Comparison of ENCODE assay signal across 1 cellular context in the genomic region with DNA sequence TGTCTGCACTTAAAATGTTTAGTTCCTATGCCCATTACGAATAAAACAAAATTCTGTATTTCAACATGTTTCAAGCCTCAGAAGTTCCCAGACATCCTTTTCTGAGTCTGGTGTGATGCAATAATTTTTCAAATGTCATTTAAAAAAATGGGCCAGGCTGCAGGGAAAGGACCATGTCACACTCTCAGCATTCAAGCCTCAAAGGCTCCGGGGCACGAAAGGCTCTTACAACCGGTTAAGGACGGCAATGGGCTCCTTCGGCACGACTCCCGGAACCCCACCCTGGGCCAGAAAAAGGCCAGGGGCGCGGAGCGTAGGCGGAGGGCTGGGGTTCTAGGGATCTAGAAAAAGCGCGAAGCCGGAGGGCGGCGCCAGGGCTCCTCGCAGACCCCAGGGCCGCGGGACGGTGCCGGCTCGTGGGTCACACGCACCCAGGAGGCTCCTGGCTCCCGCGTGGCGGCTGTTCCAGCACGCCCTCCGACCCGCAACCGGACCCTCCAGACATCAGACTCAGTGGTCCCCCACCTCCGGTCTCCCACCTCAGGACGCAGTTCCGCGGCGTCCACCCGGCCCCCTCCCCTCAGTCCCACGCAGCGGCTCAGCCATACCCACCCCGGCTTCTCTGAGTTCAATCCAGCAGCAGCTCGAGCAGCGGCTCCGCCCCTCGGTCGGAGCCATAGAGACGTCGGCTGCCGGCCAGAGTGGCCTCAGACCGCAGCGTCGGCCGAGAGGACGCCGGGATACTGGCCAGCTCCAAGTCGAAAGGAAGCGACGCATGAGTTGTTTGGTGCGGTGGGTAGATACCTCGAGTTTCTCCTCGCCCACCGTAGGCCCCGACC.
A peak's percentile ranks its signal among the peaks of the same experiment; 100 is the strongest.
TF ChIP-seq lines count a peak whose summit lies in the region.

TSS of gene TMEM267 (minus strand) at position 656 of the 839 bp plus-strand sequence. CDS start 29,896 bp downstream, outside the sequence.

TF ChIP-seq in HepG2, 621 proteins besides CTCF, POLR2A, EP300 and RAD21 (continued from another document and continues in another):
- TF ChIP-seq ZHX2 (IDR thresholded peaks at IDR 0.05; ENCODE audit: low read depth) = 0 out of 2 replicates have a peak, but pooled peaks have one; percentile 49
- no peak; the same call in 1 of the 2 replicates for TF ChIP-seq ZHX2 (CRISPR knock-in tag; IDR thresholded peaks at IDR 0.05; ENCODE audit: borderline replicate concordance)
- 0 out of 2 replicates have a peak, but pooled peaks have one; percentile 9 for TF ChIP-seq WIZ (CRISPR knock-in tag; IDR thresholded peaks at IDR 0.05)
- TF ChIP-seq NR2C2 (CRISPR knock-in tag; IDR thresholded peaks at IDR 0.05; ENCODE audit: borderline replicate concordance) = peak; percentile 64
- no peak for TF ChIP-seq ZNF30 (CRISPR knock-in tag; IDR thresholded peaks at IDR 0.05)
- TF ChIP-seq PAX8 (CRISPR knock-in tag; IDR thresholded peaks at IDR 0.05; ENCODE audit: borderline replicate concordance) = no peak
- TF ChIP-seq ZBTB7B (CRISPR knock-in tag; IDR thresholded peaks at IDR 0.05) = peak; percentile 75; the same call in 1 of the 2 replicates
- no peak for TF ChIP-seq GATA4 (IDR thresholded peaks at IDR 0.05; ENCODE audit: borderline replicate concordance, low read depth)
- no peak for TF ChIP-seq ZNF10 (CRISPR knock-in tag; IDR thresholded peaks at IDR 0.05; ENCODE audit: borderline replicate concordance, low read depth)
- no peak for TF ChIP-seq ZNF17 (CRISPR knock-in tag; IDR thresholded peaks at IDR 0.05)
- peak; percentile 79 for TF ChIP-seq CSRNP1 (CRISPR knock-in tag; IDR thresholded peaks at IDR 0.05)
- no peak for TF ChIP-seq ZNF34 (CRISPR knock-in tag; IDR thresholded peaks at IDR 0.05; ENCODE audit: borderline replicate concordance)
- no peak for TF ChIP-seq ISX (CRISPR knock-in tag; conservative IDR thresholded peaks at IDR 0.05)
- TF ChIP-seq, protein P1, sequence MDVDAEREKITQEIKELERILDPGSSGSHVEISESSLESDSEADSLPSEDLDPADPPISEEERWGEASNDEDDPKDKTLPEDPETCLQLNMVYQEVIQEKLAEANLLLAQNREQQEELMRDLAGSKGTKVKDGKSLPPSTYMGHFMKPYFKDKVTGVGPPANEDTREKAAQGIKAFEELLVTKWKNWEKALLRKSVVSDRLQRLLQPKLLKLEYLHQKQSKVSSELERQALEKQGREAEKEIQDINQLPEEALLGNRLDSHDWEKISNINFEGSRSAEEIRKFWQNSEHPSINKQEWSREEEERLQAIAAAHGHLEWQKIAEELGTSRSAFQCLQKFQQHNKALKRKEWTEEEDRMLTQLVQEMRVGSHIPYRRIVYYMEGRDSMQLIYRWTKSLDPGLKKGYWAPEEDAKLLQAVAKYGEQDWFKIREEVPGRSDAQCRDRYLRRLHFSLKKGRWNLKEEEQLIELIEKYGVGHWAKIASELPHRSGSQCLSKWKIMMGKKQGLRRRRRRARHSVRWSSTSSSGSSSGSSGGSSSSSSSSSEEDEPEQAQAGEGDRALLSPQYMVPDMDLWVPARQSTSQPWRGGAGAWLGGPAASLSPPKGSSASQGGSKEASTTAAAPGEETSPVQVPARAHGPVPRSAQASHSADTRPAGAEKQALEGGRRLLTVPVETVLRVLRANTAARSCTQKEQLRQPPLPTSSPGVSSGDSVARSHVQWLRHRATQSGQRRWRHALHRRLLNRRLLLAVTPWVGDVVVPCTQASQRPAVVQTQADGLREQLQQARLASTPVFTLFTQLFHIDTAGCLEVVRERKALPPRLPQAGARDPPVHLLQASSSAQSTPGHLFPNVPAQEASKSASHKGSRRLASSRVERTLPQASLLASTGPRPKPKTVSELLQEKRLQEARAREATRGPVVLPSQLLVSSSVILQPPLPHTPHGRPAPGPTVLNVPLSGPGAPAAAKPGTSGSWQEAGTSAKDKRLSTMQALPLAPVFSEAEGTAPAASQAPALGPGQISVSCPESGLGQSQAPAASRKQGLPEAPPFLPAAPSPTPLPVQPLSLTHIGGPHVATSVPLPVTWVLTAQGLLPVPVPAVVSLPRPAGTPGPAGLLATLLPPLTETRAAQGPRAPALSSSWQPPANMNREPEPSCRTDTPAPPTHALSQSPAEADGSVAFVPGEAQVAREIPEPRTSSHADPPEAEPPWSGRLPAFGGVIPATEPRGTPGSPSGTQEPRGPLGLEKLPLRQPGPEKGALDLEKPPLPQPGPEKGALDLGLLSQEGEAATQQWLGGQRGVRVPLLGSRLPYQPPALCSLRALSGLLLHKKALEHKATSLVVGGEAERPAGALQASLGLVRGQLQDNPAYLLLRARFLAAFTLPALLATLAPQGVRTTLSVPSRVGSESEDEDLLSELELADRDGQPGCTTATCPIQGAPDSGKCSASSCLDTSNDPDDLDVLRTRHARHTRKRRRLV (CRISPR knock-in tag; IDR thresholded peaks at IDR 0.05) = peak; percentile 83; the same call in 1 of the 2 replicates
- no peak for TF ChIP-seq ONECUT2 (CRISPR knock-in tag; IDR thresholded peaks at IDR 0.05)
- peak; percentile 57 for TF ChIP-seq AGO2 (optimal IDR thresholded peaks at IDR 0.05; ENCODE audit: low read depth, low read length)
- no peak for TF ChIP-seq HNF4A (CRISPR knock-in tag; IDR thresholded peaks at IDR 0.05)
- TF ChIP-seq ZNF3 (CRISPR knock-in tag; IDR thresholded peaks at IDR 0.05) = no peak
- TF ChIP-seq HBP1 (CRISPR knock-in tag; IDR thresholded peaks at IDR 0.05; ENCODE audit: low read depth) = peak; percentile 51; the same call in 1 of the 2 replicates
- TF ChIP-seq ZFP90 (CRISPR knock-in tag; IDR thresholded peaks at IDR 0.05; ENCODE audit: borderline replicate concordance) = no peak; the same call in 1 of the 2 replicates
- TF ChIP-seq HOXA5 (CRISPR knock-in tag; IDR thresholded peaks at IDR 0.05) = peak; percentile 65
- 0 out of 2 replicates have a peak, but pooled peaks have one; percentile 46 for TF ChIP-seq ZSCAN12 (CRISPR knock-in tag; IDR thresholded peaks at IDR 0.05)
- TF ChIP-seq NFRKB (IDR thresholded peaks at IDR 0.05) = no peak
- TF ChIP-seq ZNF749 (CRISPR knock-in tag; IDR thresholded peaks at IDR 0.05; ENCODE audit: borderline replicate concordance) = peak; percentile 43; the same call in 1 of the 2 replicates
- no peak for TF ChIP-seq CBX2 (IDR thresholded peaks at IDR 0.05; ENCODE audit: low read depth, low read length)
- no peak for TF ChIP-seq CBX2 (CRISPR knock-in tag; IDR thresholded peaks at IDR 0.05; ENCODE audit: low read depth)
- no peak for TF ChIP-seq IKZF4 (CRISPR knock-in tag; IDR thresholded peaks at IDR 0.05; ENCODE audit: borderline replicate concordance, low read depth, not compliant biosample characterization)
- 0 out of 2 replicates have a peak, but pooled peaks have one; percentile 43 for TF ChIP-seq CBX5 (CRISPR knock-in tag; IDR thresholded peaks at IDR 0.05; ENCODE audit: borderline replicate concordance)
- TF ChIP-seq, protein P2, sequence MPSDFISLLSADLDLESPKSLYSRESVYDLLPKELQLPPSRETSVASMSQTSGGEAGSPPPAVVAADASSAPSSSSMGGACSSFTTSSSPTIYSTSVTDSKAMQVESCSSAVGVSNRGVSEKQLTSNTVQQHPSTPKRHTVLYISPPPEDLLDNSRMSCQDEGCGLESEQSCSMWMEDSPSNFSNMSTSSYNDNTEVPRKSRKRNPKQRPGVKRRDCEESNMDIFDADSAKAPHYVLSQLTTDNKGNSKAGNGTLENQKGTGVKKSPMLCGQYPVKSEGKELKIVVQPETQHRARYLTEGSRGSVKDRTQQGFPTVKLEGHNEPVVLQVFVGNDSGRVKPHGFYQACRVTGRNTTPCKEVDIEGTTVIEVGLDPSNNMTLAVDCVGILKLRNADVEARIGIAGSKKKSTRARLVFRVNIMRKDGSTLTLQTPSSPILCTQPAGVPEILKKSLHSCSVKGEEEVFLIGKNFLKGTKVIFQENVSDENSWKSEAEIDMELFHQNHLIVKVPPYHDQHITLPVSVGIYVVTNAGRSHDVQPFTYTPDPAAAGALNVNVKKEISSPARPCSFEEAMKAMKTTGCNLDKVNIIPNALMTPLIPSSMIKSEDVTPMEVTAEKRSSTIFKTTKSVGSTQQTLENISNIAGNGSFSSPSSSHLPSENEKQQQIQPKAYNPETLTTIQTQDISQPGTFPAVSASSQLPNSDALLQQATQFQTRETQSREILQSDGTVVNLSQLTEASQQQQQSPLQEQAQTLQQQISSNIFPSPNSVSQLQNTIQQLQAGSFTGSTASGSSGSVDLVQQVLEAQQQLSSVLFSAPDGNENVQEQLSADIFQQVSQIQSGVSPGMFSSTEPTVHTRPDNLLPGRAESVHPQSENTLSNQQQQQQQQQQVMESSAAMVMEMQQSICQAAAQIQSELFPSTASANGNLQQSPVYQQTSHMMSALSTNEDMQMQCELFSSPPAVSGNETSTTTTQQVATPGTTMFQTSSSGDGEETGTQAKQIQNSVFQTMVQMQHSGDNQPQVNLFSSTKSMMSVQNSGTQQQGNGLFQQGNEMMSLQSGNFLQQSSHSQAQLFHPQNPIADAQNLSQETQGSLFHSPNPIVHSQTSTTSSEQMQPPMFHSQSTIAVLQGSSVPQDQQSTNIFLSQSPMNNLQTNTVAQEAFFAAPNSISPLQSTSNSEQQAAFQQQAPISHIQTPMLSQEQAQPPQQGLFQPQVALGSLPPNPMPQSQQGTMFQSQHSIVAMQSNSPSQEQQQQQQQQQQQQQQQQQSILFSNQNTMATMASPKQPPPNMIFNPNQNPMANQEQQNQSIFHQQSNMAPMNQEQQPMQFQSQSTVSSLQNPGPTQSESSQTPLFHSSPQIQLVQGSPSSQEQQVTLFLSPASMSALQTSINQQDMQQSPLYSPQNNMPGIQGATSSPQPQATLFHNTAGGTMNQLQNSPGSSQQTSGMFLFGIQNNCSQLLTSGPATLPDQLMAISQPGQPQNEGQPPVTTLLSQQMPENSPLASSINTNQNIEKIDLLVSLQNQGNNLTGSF (CRISPR knock-in tag; IDR thresholded peaks at IDR 0.05) = peak; percentile 23; the same call in 1 of the 2 replicates
- no peak for TF ChIP-seq ZSCAN25 (CRISPR knock-in tag; IDR thresholded peaks at IDR 0.05)
- TF ChIP-seq ZSCAN9 (CRISPR knock-in tag; IDR thresholded peaks at IDR 0.05; ENCODE audit: borderline replicate concordance) = peak; percentile 57; the same call in 1 of the 2 replicates
- TF ChIP-seq THRA (CRISPR knock-in tag; IDR thresholded peaks at IDR 0.05; ENCODE audit: borderline replicate concordance) = peak; percentile 20; the same call in 1 of the 2 replicates
- no peak for TF ChIP-seq ZNF615 (CRISPR knock-in tag; IDR thresholded peaks at IDR 0.05; ENCODE audit: borderline replicate concordance)
